In genomic region chr1:84013708-84014107, GRCh38 we compare ENCODE assay signal across 33 cellular contexts. TPM values are rescaled to one million over a fixed set of nuclear protein-coding genes. Genes with fewer than 3 reads are reported as not detected.
"Had no signal": no experiment of that assay in that cellular context is flagged by ENCODE, and none has a peak within 500 bp of the region (broad histone marks: within the 10 kb centered on the region; RNA-seq: fewer than 3 reads in every experiment).

No MANE protein-coding gene starts in this region.

- H3K36me3 ChIP-seq: adrenal gland, ascending aorta, brain microvascular endothelial cell, breast epithelium, cardiac muscle cell, colonic mucosa had no signal

- H3K9me3 ChIP-seq: adrenal gland, ascending aorta, body of pancreas, breast epithelium, colonic mucosa had no signal

- ATAC-seq: activated naive CD4-positive, alpha-beta T cell treated with anti-CD3 and anti-CD28 coated beads, Interleukin-2, amount 50 U/mL, for 72 hours; activated naive CD8-positive, alpha-beta T cell treated with anti-CD3 and anti-CD28 coated beads, Interleukin-2, amount 50 U/mL, for 24 hours; activated T-cell treated with anti-CD3 and anti-CD28 coated beads, Interleukin-2, amount 50 U/mL, for 72 hours; activated T-helper 17 cell treated with anti-CD3 and anti-CD28 coated beads, Interleukin-2, amount 50 U/mL, for 72 hours; body of pancreas had no signal

- DNase-seq: activated effector memory CD4-positive, alpha-beta T cell treated with anti-CD3 and anti-CD28 coated beads, Interleukin-2, amount 50 U/mL, for 16 hours; activated effector memory CD4-positive, alpha-beta T cell treated with Interleukin-2 at 50 U/mL for 16 hours; activated gamma-delta T cell; activated gamma-delta T cell treated with Interleukin-2 at 50 U/mL for 16 hours; activated naive CD4-positive, alpha-beta T cell; activated naive CD4-positive, alpha-beta T cell treated with anti-CD3 and anti-CD28 coated beads for 36 hours; activated naive CD4-positive, alpha-beta T cell treated with anti-CD3 and anti-CD28 coated beads, Interleukin-2, amount 10 ng/mL, durations not matched to agents 7 days and 5 days; activated naive CD4-positive, alpha-beta T cell treated with anti-CD3 and anti-CD28 coated beads, Interleukin-2, amount 50 U/mL, for 16 hours; activated naive CD4-positive, alpha-beta T cell treated with Interleukin-2 at 50 U/mL for 16 hours; activated naive CD8-positive, alpha-beta T cell treated with anti-CD3 and anti-CD28 coated beads for 36 hours; activated naive CD8-positive, alpha-beta T cell treated with anti-CD3 and anti-CD28 coated beads, Interleukin-2, amount 10 ng/mL, durations not matched to agents 7 days and 5 days; activated naive CD8-positive, alpha-beta T cell treated with anti-CD3 and anti-CD28 coated beads, Interleukin-2, amount 50 U/mL, for 24 hours; activated T-cell treated with anti-CD3 and anti-CD28 coated beads, Interleukin-2, amount 50 U/mL, for 48 hours; activated T-cell treated with anti-CD3 and anti-CD28 coated beads, Interleukin-2, amount 50 U/mL, for 72 hours; adrenal gland; amniotic stem cell; amygdala; anterior cingulate cortex; aorta; body of pancreas; brain microvascular endothelial cell; caudate nucleus; central memory CD4-positive, alpha-beta T cell; cerebellar nuclear complex; colonic mucosa had no signal

- FAIRE-seq: astrocyte, bronchial epithelial cell, colon had no signal

- H3K27me3 ChIP-seq: adrenal gland, ascending aorta, body of pancreas, brain microvascular endothelial cell, breast epithelium, cardiac muscle cell, colonic mucosa had no signal

- H3K4me3 ChIP-seq: adrenal gland, ascending aorta, body of pancreas, breast epithelium, cardiac muscle cell, colonic mucosa had no signal

- H3K4me1 ChIP-seq: adrenal gland, ascending aorta, body of pancreas, breast epithelium, colonic mucosa had no signal

- H3K27ac ChIP-seq: adrenal gland, ascending aorta, body of pancreas, brain microvascular endothelial cell, breast epithelium, cardiac muscle cell, colonic mucosa had no signal

RNA-seq across cellular contexts. Expression of gene TTLL7, which starts 14.8 kb away (rescaled TPM):
- total RNA-seq: activated naive CD4-positive, alpha-beta T cell treated with anti-CD3 and anti-CD28 coated beads for 36 hours had no signal
